In genomic region chr3:24154751-24155150, GRCh38 we compare ENCODE assay signal across 21 cellular contexts.
DNase-seq lines count a peak whose midpoint lies in the region; ATAC-seq and TF ChIP-seq lines count a peak whose summit lies in the region.
"Had no signal": no experiment of that assay in that cellular context is flagged by ENCODE, and none has a peak within 500 bp of the region (broad histone marks: within the 10 kb centered on the region; RNA-seq: fewer than 3 reads in every experiment).

No MANE protein-coding gene starts in this region.

- intact Hi-C loops in activated CD4-positive, alpha-beta T cell treated with anti-CD3 and anti-CD28 coated beads, Interleukin-2, amount 10 ng/mL, durations not matched to agents 24 days and 14 days (cut with micrococcal nuclease), result no loop called here
- intact Hi-C loops in activated CD8-positive, alpha-beta T cell treated with anti-CD3 and anti-CD28 coated beads for 36 hours (cut with micrococcal nuclease), result no loop called here

- peaks cover 4% of the 10 kb centered on the region for H3K27me3 Mint-ChIP-seq in activated CD4-positive, alpha-beta T cell treated with anti-CD3 and anti-CD28 coated beads, Interleukin-2, amount 10 ng/mL, durations not matched to agents 24 days and 14 days
- H3K27me3 Mint-ChIP-seq in activated CD8-positive, alpha-beta T cell treated with anti-CD3 and anti-CD28 coated beads for 36 hours, result peaks cover 4% of the 10 kb centered on the region
- H3K27me3 Mint-ChIP-seq: B cell had no signal

- H3K27ac Mint-ChIP-seq in activated CD4-positive, alpha-beta T cell treated with anti-CD3 and anti-CD28 coated beads, Interleukin-2, amount 10 ng/mL, durations not matched to agents 24 days and 14 days, result no peak overlapping the region
- no peak overlapping the region for H3K27ac Mint-ChIP-seq in stimulated activated effector memory CD8-positive, alpha-beta T cell treated with anti-CD3 and anti-CD28 coated beads, Interleukin-12 subunit alpha, Interleukin-12 subunit beta, amount 100 ng/mL, for 72 hours
- H3K27ac Mint-ChIP-seq in activated CD8-positive, alpha-beta T cell treated with anti-CD3 and anti-CD28 coated beads for 36 hours, result no peak overlapping the region
- H3K27ac Mint-ChIP-seq: B cell had no signal

- POLR2A ChIA-PET in activated CD8-positive, alpha-beta T cell treated with anti-CD3 and anti-CD28 coated beads for 36 hours (lab: Charles Lee), result no interaction called here

- TF ChIP-seq CTCF in activated CD8-positive, alpha-beta T cell treated with anti-CD3 and anti-CD28 coated beads for 36 hours (IDR thresholded peaks at IDR 0.05), result no peak

- ATAC-seq in GM21423 (IDR thresholded peaks at IDR 0.05; ENCODE audit: unreplicated experiment) (peak; percentile 8), HG03039 (IDR thresholded peaks at IDR 0.05; ENCODE audit: unreplicated experiment) (peak; percentile 2), HG02938 (IDR thresholded peaks at IDR 0.05; ENCODE audit: unreplicated experiment) (no peak)
- peak; percentile 4 for ATAC-seq in stimulated activated effector memory CD8-positive, alpha-beta T cell treated with anti-CD3 and anti-CD28 coated beads, Interleukin-12 subunit alpha, Interleukin-12 subunit beta, amount 100 ng/mL, for 72 hours
- no peak for ATAC-seq in activated CD8-positive, alpha-beta T cell treated with anti-CD3 and anti-CD28 coated beads for 36 hours
- ATAC-seq: K562 had no signal

- H3K4me3 Mint-ChIP-seq in activated CD4-positive, alpha-beta T cell treated with anti-CD3 and anti-CD28 coated beads, Interleukin-2, amount 10 ng/mL, durations not matched to agents 24 days and 14 days, result no peak overlapping the region
- H3K4me3 Mint-ChIP-seq in stimulated activated effector memory CD8-positive, alpha-beta T cell treated with anti-CD3 and anti-CD28 coated beads, Interleukin-12 subunit alpha, Interleukin-12 subunit beta, amount 100 ng/mL, for 72 hours, result no peak overlapping the region
- no peak overlapping the region for H3K4me3 Mint-ChIP-seq in activated CD8-positive, alpha-beta T cell treated with anti-CD3 and anti-CD28 coated beads for 36 hours
- H3K4me3 Mint-ChIP-seq: B cell had no signal

- no peaks in the 10 kb centered on the region for H3K9me3 Mint-ChIP-seq in activated CD4-positive, alpha-beta T cell treated with anti-CD3 and anti-CD28 coated beads, Interleukin-2, amount 10 ng/mL, durations not matched to agents 24 days and 14 days
- H3K9me3 Mint-ChIP-seq in stimulated activated effector memory CD8-positive, alpha-beta T cell treated with anti-CD3 and anti-CD28 coated beads, Interleukin-12 subunit alpha, Interleukin-12 subunit beta, amount 100 ng/mL, for 72 hours, result no peaks in the 10 kb centered on the region
- no peaks in the 10 kb centered on the region for H3K9me3 Mint-ChIP-seq in activated CD8-positive, alpha-beta T cell treated with anti-CD3 and anti-CD28 coated beads for 36 hours

- peak; percentile 47 for DNase-seq in activated CD4-positive, alpha-beta T cell treated with anti-CD3 and anti-CD28 coated beads, Interleukin-2, amount 10 ng/mL, durations not matched to agents 24 days and 14 days
- no peak for DNase-seq in activated CD4-positive, alpha-beta T cell treated with anti-CD3 and anti-CD28 coated beads for 1 hour
- no peak for DNase-seq in stimulated activated effector memory CD8-positive, alpha-beta T cell treated with anti-CD3 and anti-CD28 coated beads, Interleukin-12 subunit alpha, Interleukin-12 subunit beta, amount 100 ng/mL, for 72 hours (ENCODE audit: low spot score in 2 of 2)
- DNase-seq in NCI-H2171 treated with DMSO at 0.1 percent for 48 hours (lab: John Stamatoyannopoulos, UW), result no peak
- no peak for DNase-seq in activated CD8-positive, alpha-beta T cell treated with anti-CD3 and anti-CD28 coated beads for 36 hours
- DNase-seq: 8988T; activated CD4-positive, CD25-positive, alpha-beta regulatory T cell treated with anti-CD3 and anti-CD28 coated beads, Interleukin-2, amount 50 U/mL, for 72 hours; activated gamma-delta T cell treated with Interleukin-2 at 50 U/mL for 16 hours; DMS79 treated with DMSO at 0.1 percent for 48 hours; NCI-H146; NCI-H2171; posterior cingulate gyrus; Right ventricle myocardium superior; stimulated activated naive CD4-positive, alpha-beta T cell treated with Interleukin-2 at 50 U/mL for 16 hours; SW 1271; transverse colon had no signal

- peaks cover 11% of the 10 kb centered on the region for H3K4me1 Mint-ChIP-seq in activated CD4-positive, alpha-beta T cell treated with anti-CD3 and anti-CD28 coated beads, Interleukin-2, amount 10 ng/mL, durations not matched to agents 24 days and 14 days
- H3K4me1 Mint-ChIP-seq in stimulated activated effector memory CD8-positive, alpha-beta T cell treated with anti-CD3 and anti-CD28 coated beads, Interleukin-12 subunit alpha, Interleukin-12 subunit beta, amount 100 ng/mL, for 72 hours, result peaks cover 17% of the 10 kb centered on the region
- peaks cover 8% of the 10 kb centered on the region for H3K4me1 Mint-ChIP-seq in activated CD8-positive, alpha-beta T cell treated with anti-CD3 and anti-CD28 coated beads for 36 hours (ENCODE audit: low read depth)

- no peaks in the 10 kb centered on the region for H3K36me3 Mint-ChIP-seq in activated CD4-positive, alpha-beta T cell treated with anti-CD3 and anti-CD28 coated beads, Interleukin-2, amount 10 ng/mL, durations not matched to agents 24 days and 14 days (ENCODE audit: low read depth)
- H3K36me3 Mint-ChIP-seq in stimulated activated effector memory CD8-positive, alpha-beta T cell treated with anti-CD3 and anti-CD28 coated beads, Interleukin-12 subunit alpha, Interleukin-12 subunit beta, amount 100 ng/mL, for 72 hours, result no peaks in the 10 kb centered on the region
- H3K36me3 Mint-ChIP-seq in activated CD8-positive, alpha-beta T cell treated with anti-CD3 and anti-CD28 coated beads for 36 hours (ENCODE audit: low read depth), result no peaks in the 10 kb centered on the region

- CTCF ChIA-PET in activated CD8-positive, alpha-beta T cell treated with anti-CD3 and anti-CD28 coated beads for 36 hours (lab: Charles Lee), result no interaction called here

Comparison
In these comparisons a context has a peak if more than half of its experiments do, and no peak if none do; other contexts are left out.
1. ATAC-seq: peak in GM21423 (single experiment), HG03039 (single experiment) and stimulated activated effector memory CD8-positive, alpha-beta T cell treated with anti-CD3 and anti-CD28 coated beads, Interleukin-12 subunit alpha, Interleukin-12 subunit beta, amount 100 ng/mL, for 72 hours (single experiment); none in HG02938 (single experiment) and activated CD8-positive, alpha-beta T cell treated with anti-CD3 and anti-CD28 coated beads for 36 hours (single experiment).